Comparison of ENCODE assay signal across 29 cellular contexts in the genomic region with DNA sequence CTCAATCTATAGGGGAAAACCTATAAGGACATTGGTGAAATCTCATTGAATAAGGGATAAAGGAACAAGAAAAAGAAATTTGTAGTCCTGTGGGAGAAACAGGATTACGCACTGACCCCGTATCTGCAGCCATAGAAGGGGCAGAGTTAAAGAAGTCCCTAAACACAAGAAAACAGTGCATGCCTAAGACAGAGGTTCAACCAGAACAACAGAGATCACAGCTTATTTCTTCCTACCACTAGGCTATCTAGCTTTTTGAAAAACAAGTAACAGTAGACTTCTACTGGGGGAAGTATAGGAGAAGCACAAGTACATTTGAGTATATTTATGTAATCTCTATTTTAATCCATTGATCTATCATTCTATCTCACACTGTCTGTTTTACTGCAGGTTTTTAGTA.
"Had no signal": no experiment of that assay in that cellular context is flagged by ENCODE, and none has a peak within 500 bp of the region (broad histone marks: within the 10 kb centered on the region; RNA-seq: fewer than 3 reads in every experiment).

No MANE protein-coding gene starts in this region.

- H3K27ac ChIP-seq: ascending aorta, body of pancreas, coronary artery had no signal

- H3K4me3 Mint-ChIP-seq: activated CD8-positive, alpha-beta T cell treated with anti-CD3 and anti-CD28 coated beads, Interleukin-2, amount 10 ng/mL, durations not matched to agents 7 days and 5 days; activated naive CD8-positive, alpha-beta T cell treated with anti-CD3 and anti-CD28 coated beads, Interleukin-2, amount 50 U/mL, for 24 hours; activated T-helper 1 cell treated with anti-CD3 and anti-CD28 coated beads, Interleukin-12 subunit alpha, Interleukin-12 subunit beta, Interleukin-2, Interleukin-4 antibody, amounts not matched to agents 30 ng/mL and 10 ng/mL and 1 ng/mL, durations not matched to agents 14 hours and 24 hours and 36 hours; T-helper 2 cell treated with Interferon-gamma antibody and Interleukin-4, amounts not matched to agents 5 μg/mL and 100 μg/mL, for 36 hours; WTC11 had no signal

- ATAC-seq: activated CD8-positive, alpha-beta T cell treated with anti-CD3 and anti-CD28 coated beads, Interleukin-2, amount 10 ng/mL, durations not matched to agents 7 days and 5 days; activated naive CD4-positive, alpha-beta T cell treated with anti-CD3 and anti-CD28 coated beads, Interleukin-2, amount 50 U/mL, for 72 hours; activated naive CD8-positive, alpha-beta T cell treated with anti-CD3 and anti-CD28 coated beads, Interleukin-2, amount 50 U/mL, for 24 hours; body of pancreas; Right ventricle myocardium inferior; WTC11 had no signal

- H3K9me3 ChIP-seq: ascending aorta, body of pancreas, MG63, SK-N-SH had no signal

- H3K36me3 ChIP-seq: ascending aorta, MG63 had no signal

- H3K4me1 ChIP-seq: ascending aorta, body of pancreas had no signal

- H3K4me2 ChIP-seq: SK-N-SH had no signal

- H3K9ac ChIP-seq: SK-N-SH had no signal

- H3K4me1 Mint-ChIP-seq: activated naive CD8-positive, alpha-beta T cell treated with anti-CD3 and anti-CD28 coated beads, Interleukin-2, amount 50 U/mL, for 24 hours; WTC11 had no signal

- H3K27me3 ChIP-seq: ascending aorta, body of pancreas, MG63 had no signal

- DNase-seq: activated CD4-positive, alpha-beta T cell treated with anti-CD3 and anti-CD28 coated beads for 48 hours; activated CD4-positive, alpha-beta T cell treated with anti-CD3 and anti-CD28 coated beads, Interleukin-2, amount 50 U/mL, for 4 hours; activated CD4-positive, CD25-positive, alpha-beta regulatory T cell treated with anti-CD3 and anti-CD28 coated beads, Interleukin-2, amount 50 U/mL, for 72 hours; activated CD8-positive, alpha-beta memory T cell treated with anti-CD3 and anti-CD28 coated beads, Interleukin-2, amount 50 U/mL, for 48 hours; activated CD8-positive, alpha-beta T cell treated with anti-CD3 and anti-CD28 coated beads, Interleukin-2, amount 10 ng/mL, durations not matched to agents 7 days and 5 days; activated effector memory CD4-positive, alpha-beta T cell treated with Interleukin-2 at 50 U/mL for 16 hours; activated naive CD4-positive, alpha-beta T cell; activated naive CD8-positive, alpha-beta T cell treated with anti-CD3 and anti-CD28 coated beads, Interleukin-2, amount 50 U/mL, for 24 hours; activated T-cell treated with anti-CD3 and anti-CD28 coated beads, Interleukin-2, amount 50 U/mL, for 1 hour; amniotic stem cell; body of pancreas; central memory CD4-positive, alpha-beta T cell; MG63; MV-4-11; NCI-H1092 treated with DMSO at 0.1 percent for 48 hours; NCI-H146; NCI-H1930; NCI-H2107; NCI-H2171 treated with DMSO at 0.1 percent for 48 hours; NCI-H226; NCI-H526; SK-N-SH had no signal

- H3K27ac Mint-ChIP-seq: activated CD8-positive, alpha-beta T cell treated with anti-CD3 and anti-CD28 coated beads, Interleukin-2, amount 10 ng/mL, durations not matched to agents 7 days and 5 days; activated naive CD4-positive, alpha-beta T cell treated with anti-CD3 and anti-CD28 coated beads, Interleukin-2, amount 50 U/mL, for 72 hours; activated naive CD8-positive, alpha-beta T cell treated with anti-CD3 and anti-CD28 coated beads, Interleukin-2, amount 50 U/mL, for 24 hours; activated T-helper 1 cell treated with anti-CD3 and anti-CD28 coated beads, Interleukin-12 subunit alpha, Interleukin-12 subunit beta, Interleukin-2, Interleukin-4 antibody, amounts not matched to agents 30 ng/mL and 10 ng/mL and 1 ng/mL, durations not matched to agents 14 hours and 24 hours and 36 hours; T-helper 2 cell treated with Interferon-gamma antibody and Interleukin-4, amounts not matched to agents 5 μg/mL and 100 μg/mL, for 36 hours; WTC11 had no signal

- H3K27me3 Mint-ChIP-seq: activated naive CD8-positive, alpha-beta T cell treated with anti-CD3 and anti-CD28 coated beads, Interleukin-2, amount 50 U/mL, for 24 hours had no signal

- H3K4me3 ChIP-seq: ascending aorta, body of pancreas, coronary artery, MG63 had no signal
